8 cellular contexts compared by ENCODE assay signal in the genomic region with DNA sequence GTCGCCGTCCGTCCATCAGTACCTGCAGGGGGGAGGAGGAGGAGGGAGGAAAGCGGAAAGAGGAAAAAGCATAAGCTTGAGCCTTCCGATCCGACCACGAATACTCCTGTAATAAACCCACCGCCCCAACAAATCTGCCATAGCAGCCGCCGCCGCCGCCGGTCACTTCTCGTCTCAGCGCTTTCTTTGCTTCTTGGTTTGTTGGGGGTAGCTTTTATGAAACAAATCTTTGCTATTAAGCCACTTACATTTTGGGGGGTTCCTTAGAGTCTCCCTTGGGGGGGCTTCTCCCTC. TPM values are rescaled to one million over a fixed set of nuclear protein-coding genes. Genes with fewer than 3 reads are reported as not detected.
DNase-seq lines count a peak whose midpoint lies in the region; ATAC-seq and TF ChIP-seq lines count a peak whose summit lies in the region.

No MANE protein-coding gene starts in this region.

- no peaks in the 10 kb centered on the region for H3K79me2 ChIP-seq in mammary epithelial cell (ENCODE audit: insufficient read depth, low read length)

- CTCF ChIA-PET in Caco-2 (lab: Charles Lee) = interaction anchor here (0.8 kb wide), 1 partner anchor 12 kb away, joined by 3 read pairs; no protein-coding TSS in a partner anchor
- CTCF ChIA-PET in mammary epithelial cell (lab: Charles Lee; ENCODE audit: low non-redundant PET) = no interaction called here

- H4K20me1 ChIP-seq in mammary epithelial cell (ENCODE audit: insufficient read depth, low read length) = no peaks in the 10 kb centered on the region

- no peaks in the 10 kb centered on the region for H3K36me3 ChIP-seq in Caco-2 (ENCODE audit: control insufficient read depth, insufficient read depth, low read length)
- no peaks in the 10 kb centered on the region for H3K36me3 ChIP-seq in mammary epithelial cell (ENCODE audit: insufficient read depth, low read length)

- intact Hi-C loops in Caco-2 (cut with micrococcal nuclease; ENCODE audit: unreplicated experiment) (loop anchor here (5.0 to 10.0 kb wide), 2 partner anchors 63 to 239 kb away; no protein-coding TSS in a partner anchor), mammary epithelial cell (cut with micrococcal nuclease) (no loop called here), natural killer cell (cut with micrococcal nuclease) (no loop called here), posterior cingulate gyrus (cut with DNase I) (loop anchor here (5.0 kb wide), 1 partner anchor 332 kb away; no protein-coding TSS in a partner anchor)

- TF ChIP-seq CTCF in Caco-2 (IDR thresholded peaks at IDR 0.05; ENCODE audit: insufficient read depth in 1 of 2, low read depth in 1 of 2, low read length in 1 of 2, severe bottlenecking in 1 of 2, unreplicated experiment in 1 of 2) = no peak
- TF ChIP-seq CTCF in mammary epithelial cell (conservative IDR thresholded peaks at IDR 0.05 in 1 of 2, IDR thresholded peaks at IDR 0.05 in 1 of 2; ENCODE audit: extremely low read depth in 1 of 2, insufficient read depth in 1 of 2, low read depth in 1 of 2, low read length in 2 of 2) = no peak
- TF ChIP-seq CTCF in natural killer cell (IDR thresholded peaks at IDR 0.05) = no peak

- H3K9ac ChIP-seq in mammary epithelial cell (ENCODE audit: insufficient read depth, low read length) = no peak overlapping the region

- peaks cover 9% of the 10 kb centered on the region for H3K4me1 Mint-ChIP-seq in Caco-2 (ENCODE audit: low read depth, unreplicated experiment)
- peaks cover 28 to 33% of the 10 kb centered on the region in 2 donors for H3K4me1 Mint-ChIP-seq in natural killer cell

- WGBS in mammary epithelial cell (ENCODE audit: low coverage, missing lambda C conversion rate) = no CpG with 5 or more reads among the region's 15 CpGs

- H3K27me3 ChIP-seq in Caco-2 (replicated peaks; ENCODE audit: control insufficient read depth, insufficient read depth, low read length) (no peaks in the 10 kb centered on the region; the same call in 1 of the 2 replicates), mammary epithelial cell (ENCODE audit: insufficient read depth, low read length) (peaks cover 13% of the 10 kb centered on the region)

- H3K4me3 ChIP-seq in Caco-2 (ENCODE audit: low read depth, low read length) (peak overlapping the region; percentile 51), mammary epithelial cell (replicated peaks in 1 of 3; ENCODE audit: insufficient read depth in 1 of 3, low read depth in 2 of 3, low read length in 3 of 3) (peak overlapping the region; percentile 24 to 47 (median 38))

- H3K36me3 Mint-ChIP-seq in Caco-2 (ENCODE audit: insufficient read depth, unreplicated experiment) (no peaks in the 10 kb centered on the region), natural killer cell (no peaks in the 10 kb centered on the region)

- H3K9me3 Mint-ChIP-seq in Caco-2 (ENCODE audit: unreplicated experiment) (no peaks in the 10 kb centered on the region), natural killer cell (peaks cover 2 to 6% of the 10 kb centered on the region in 2 donors)

- H3K27ac Mint-ChIP-seq in Caco-2 (ENCODE audit: unreplicated experiment) (no peak overlapping the region), natural killer cell (no peak overlapping the region)

- ATAC-seq in HG02870 (IDR thresholded peaks at IDR 0.05; ENCODE audit: unreplicated experiment) (peak; percentile 4), natural killer cell (peak in 1 of 3 donors; percentile 9)

- POLR2A ChIA-PET in Caco-2 (lab: Charles Lee) = no interaction called here

- BruUV-seq in Caco-2 (replicated peaks; lab: Mats Ljungman, UMichigan) (no TSS peak), mammary epithelial cell (replicated peaks; lab: Mats Ljungman, UMichigan) (no TSS peak)

- H3K4me2 ChIP-seq in mammary epithelial cell (ENCODE audit: insufficient read depth, low read depth, low read length) = peak overlapping the region; percentile 92

- in situ Hi-C loops in mammary epithelial cell (cut with MboI; ENCODE audit: low sequenced_read_pairs in 2 of 2) = loop anchor here in 1 of 2 donors (25.0 kb wide), 1 partner anchor 1477 kb away; no protein-coding TSS in a partner anchor

- no peak overlapping the region for H3K27ac ChIP-seq in mammary epithelial cell (ENCODE audit: insufficient read depth, low read depth, low read length)

- DNase-seq in Caco-2 (no peak), mammary epithelial cell (no peak), natural killer cell (no peak), posterior cingulate gyrus (no peak), iPS-NIHi11 (ENCODE audit: low spot score) (no peak), SHP77 treated with DMSO at 0.1 percent for 48 hours (lab: John Stamatoyannopoulos, UW) (no peak), RKO (ENCODE audit: low spot score) (no peak)

- H3K9me3 ChIP-seq in Caco-2 = no peaks in the 10 kb centered on the region
- no peaks in the 10 kb centered on the region for H3K9me3 ChIP-seq in mammary epithelial cell (replicated peaks; ENCODE audit: insufficient read depth, low read length)

- peak overlapping the region; percentile 76 for H2AFZ ChIP-seq in mammary epithelial cell (ENCODE audit: low read depth, low read length)

- H3K4me3 Mint-ChIP-seq in Caco-2 (ENCODE audit: unreplicated experiment) (peak overlapping the region; percentile 82), natural killer cell (peak overlapping the region; percentile 75)

- H3K27me3 Mint-ChIP-seq in Caco-2 (ENCODE audit: insufficient read depth, unreplicated experiment) (peaks cover 33% of the 10 kb centered on the region), natural killer cell (ENCODE audit: low read depth in 2 of 2) (peaks cover 26 to 32% of the 10 kb centered on the region in 2 donors)

- no peaks in the 10 kb centered on the region; the same call in 1 of the 2 replicates for H3K4me1 ChIP-seq in Caco-2
- H3K4me1 ChIP-seq in mammary epithelial cell (ENCODE audit: insufficient read depth, low read length) = no peaks in the 10 kb centered on the region

- dilution Hi-C loops in mammary epithelial cell (cut with HindIII; ENCODE audit: low sequenced_read_pairs) = no loop called here

RNA-seq across cellular contexts. Expression of a gene that starts 0.3 kb away (rescaled TPM):
- total RNA-seq in Caco-2 (2022) (0.18 TPM in 1 of 2 replicates, not detected in the other), mammary epithelial cell (not detected), natural killer cell (not detected)
- polyA plus RNA-seq in mammary epithelial cell = not detected
- polyA minus RNA-seq in mammary epithelial cell = not detected

Comparison
In these comparisons a context has a peak if more than half of its experiments do, and no peak if none do; other contexts are left out.
1. intact Hi-C loops: an anchor here in Caco-2 (5.0 to 10.0 kb wide) and posterior cingulate gyrus (5.0 kb wide); none called in mammary epithelial cell and natural killer cell.